1 cellular context compared by ENCODE assay signal in genomic region chr22:38030311-38031133, GRCh38.
TF ChIP-seq lines count a peak whose summit lies in the region.

No MANE protein-coding gene starts in this region.

TF ChIP-seq in K562, 482 proteins besides CTCF, POLR2A, EP300 and RAD21 (continues in another document):
- TF ChIP-seq MCM3 (IDR thresholded peaks at IDR 0.05) (no peak), TAF1 (IDR thresholded peaks at IDR 0.05; ENCODE audit: control insufficient read depth, extremely low read depth, insufficient read depth, low read length, severe bottlenecking) (no peak), RHOXF2B (CRISPR knock-in tag; conservative IDR thresholded peaks at IDR 0.05) (no peak), MAX (CRISPR knock-in tag; IDR thresholded peaks at IDR 0.05) (no peak), DIDO1 (tag; IDR thresholded peaks at IDR 0.05; ENCODE audit: low read depth) (no peak), SRF (CRISPR knock-in tag; IDR thresholded peaks at IDR 0.05) (no peak), THAP12 (CRISPR knock-in tag; IDR thresholded peaks at IDR 0.05) (no peak), PKNOX1 (IDR thresholded peaks at IDR 0.05) (no peak), TRIM25 (IDR thresholded peaks at IDR 0.05; ENCODE audit: borderline replicate concordance) (no peak), SMARCC2 (IDR thresholded peaks at IDR 0.05; ENCODE audit: low read depth) (no peak), ZNF518B (CRISPR knock-in tag; IDR thresholded peaks at IDR 0.05) (no peak), ZBTB40 (IDR thresholded peaks at IDR 0.05) (no peak), ZBTB40 (CRISPR knock-in tag; IDR thresholded peaks at IDR 0.05) (no peak), PRDM10 (IDR thresholded peaks at IDR 0.05; ENCODE audit: partially characterized antibody) (peak; percentile 98), ZBTB33 (CRISPR knock-in tag; IDR thresholded peaks at IDR 0.05) (0 out of 2 replicates have a peak, but pooled peaks have one; percentile 38), TFAM (CRISPR knock-in tag; conservative IDR thresholded peaks at IDR 0.05) (no peak), BCLAF1 (IDR thresholded peaks at IDR 0.05; ENCODE audit: borderline replicate concordance in 1 of 2, control insufficient read depth in 1 of 2, low read depth in 2 of 2, low read length in 1 of 2) (no peak), ZNF431 (CRISPR knock-in tag; IDR thresholded peaks at IDR 0.05) (no peak), MYC (IDR thresholded peaks at IDR 0.05; ENCODE audit: low read depth, low read length) (no peak), MYC (CRISPR knock-in tag; IDR thresholded peaks at IDR 0.05; ENCODE audit: borderline replicate concordance, low read depth) (no peak), LCOR (CRISPR knock-in tag; IDR thresholded peaks at IDR 0.05) (no peak), CEBPB (tag; IDR thresholded peaks at IDR 0.05) (no peak), OTX1 (CRISPR knock-in tag; IDR thresholded peaks at IDR 0.05) (no peak), CXXC5 (CRISPR knock-in tag; IDR thresholded peaks at IDR 0.05) (no peak)
